In genomic region chr18:23530195-23530594, GRCh38 we compare ENCODE assay signal across 1 cellular context.
TF ChIP-seq lines count a peak whose summit lies in the region.

No MANE protein-coding gene starts in this region.

TF ChIP-seq in GM23338, 12 proteins besides CTCF, POLR2A, EP300 and RAD21 (continued from another document):
- no peak for TF ChIP-seq ZNF462 (CRISPR knock-in tag; IDR thresholded peaks at IDR 0.05)
- TF ChIP-seq POLR2AphosphoS5 (IDR thresholded peaks at IDR 0.05; ENCODE audit: low read depth): no peak
- TF ChIP-seq ZNF331 (CRISPR knock-in tag; IDR thresholded peaks at IDR 0.05; ENCODE audit: low read depth): no peak
- no peak for TF ChIP-seq EZH2 (IDR thresholded peaks at IDR 0.05; ENCODE audit: low read depth, unreplicated experiment)
- no peak for TF ChIP-seq REST (IDR thresholded peaks at IDR 0.05; ENCODE audit: unreplicated experiment)
